1 cellular context compared by ENCODE assay signal in the genomic region with DNA sequence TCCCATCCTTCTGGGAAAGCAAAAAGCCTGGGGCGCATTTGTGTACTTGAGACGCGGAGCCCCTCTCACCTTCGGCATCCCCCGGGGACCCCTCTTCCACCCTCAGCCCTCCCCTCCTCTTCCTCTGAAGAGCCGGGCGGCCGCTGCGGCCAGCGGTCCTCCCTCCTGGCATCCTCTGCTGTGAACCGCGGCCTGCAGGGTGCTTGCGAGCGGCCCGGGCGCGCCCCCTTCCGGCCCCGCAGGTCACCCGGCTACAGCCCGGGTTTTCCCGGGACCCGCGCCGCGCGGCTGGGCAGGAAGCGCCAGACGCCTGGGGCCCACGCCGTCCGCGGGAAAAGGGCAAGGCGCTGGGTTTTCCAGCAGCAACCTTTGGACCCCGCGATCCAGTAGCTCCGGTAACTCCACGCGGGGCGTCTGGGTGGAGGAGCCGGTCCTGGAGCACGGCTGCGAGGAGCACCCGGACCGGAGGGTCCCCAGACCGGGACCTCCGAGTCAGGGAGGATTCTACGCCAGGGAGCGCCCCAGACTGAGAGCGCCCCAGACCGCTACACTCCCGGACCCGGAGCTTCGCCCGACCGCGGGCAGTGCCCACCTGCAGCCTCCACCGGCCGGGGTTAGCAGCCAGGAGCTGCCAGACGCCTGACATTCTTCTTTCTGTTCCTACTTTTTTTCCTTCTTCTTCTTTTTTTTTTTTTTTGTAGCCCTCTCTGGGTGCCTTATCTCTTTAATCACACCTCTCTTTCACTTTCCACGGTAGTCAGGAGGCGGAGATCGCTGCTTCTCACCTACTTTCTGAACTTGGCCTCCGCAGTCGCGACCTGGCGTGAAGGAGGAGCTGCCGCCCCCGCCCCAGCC.
TF ChIP-seq lines count a peak whose summit lies in the region.

A gene with protein sequence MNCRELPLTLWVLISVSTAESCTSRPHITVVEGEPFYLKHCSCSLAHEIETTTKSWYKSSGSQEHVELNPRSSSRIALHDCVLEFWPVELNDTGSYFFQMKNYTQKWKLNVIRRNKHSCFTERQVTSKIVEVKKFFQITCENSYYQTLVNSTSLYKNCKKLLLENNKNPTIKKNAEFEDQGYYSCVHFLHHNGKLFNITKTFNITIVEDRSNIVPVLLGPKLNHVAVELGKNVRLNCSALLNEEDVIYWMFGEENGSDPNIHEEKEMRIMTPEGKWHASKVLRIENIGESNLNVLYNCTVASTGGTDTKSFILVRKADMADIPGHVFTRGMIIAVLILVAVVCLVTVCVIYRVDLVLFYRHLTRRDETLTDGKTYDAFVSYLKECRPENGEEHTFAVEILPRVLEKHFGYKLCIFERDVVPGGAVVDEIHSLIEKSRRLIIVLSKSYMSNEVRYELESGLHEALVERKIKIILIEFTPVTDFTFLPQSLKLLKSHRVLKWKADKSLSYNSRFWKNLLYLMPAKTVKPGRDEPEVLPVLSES (plus strand): TSS at position 271 of the 855 bp plus-strand sequence. CDS start 6,865 bp downstream, outside the sequence.

TF ChIP-seq in GM12878, 131 proteins besides CTCF, POLR2A, EP300 and RAD21 (continued from another document):
- TF ChIP-seq ZNF24 (IDR thresholded peaks at IDR 0.05), result peak; percentile 59; the same call in 1 of the 2 replicates
- TF ChIP-seq, protein P1, sequence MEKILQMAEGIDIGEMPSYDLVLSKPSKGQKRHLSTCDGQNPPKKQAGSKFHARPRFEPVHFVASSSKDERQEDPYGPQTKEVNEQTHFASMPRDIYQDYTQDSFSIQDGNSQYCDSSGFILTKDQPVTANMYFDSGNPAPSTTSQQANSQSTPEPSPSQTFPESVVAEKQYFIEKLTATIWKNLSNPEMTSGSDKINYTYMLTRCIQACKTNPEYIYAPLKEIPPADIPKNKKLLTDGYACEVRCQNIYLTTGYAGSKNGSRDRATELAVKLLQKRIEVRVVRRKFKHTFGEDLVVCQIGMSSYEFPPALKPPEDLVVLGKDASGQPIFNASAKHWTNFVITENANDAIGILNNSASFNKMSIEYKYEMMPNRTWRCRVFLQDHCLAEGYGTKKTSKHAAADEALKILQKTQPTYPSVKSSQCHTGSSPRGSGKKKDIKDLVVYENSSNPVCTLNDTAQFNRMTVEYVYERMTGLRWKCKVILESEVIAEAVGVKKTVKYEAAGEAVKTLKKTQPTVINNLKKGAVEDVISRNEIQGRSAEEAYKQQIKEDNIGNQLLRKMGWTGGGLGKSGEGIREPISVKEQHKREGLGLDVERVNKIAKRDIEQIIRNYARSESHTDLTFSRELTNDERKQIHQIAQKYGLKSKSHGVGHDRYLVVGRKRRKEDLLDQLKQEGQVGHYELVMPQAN (conservative IDR thresholded peaks at IDR 0.05), result 0 out of 2 replicates have a peak, but pooled peaks have one; percentile 48
- peak; percentile 90; the same call in 1 of the 2 replicates for TF ChIP-seq RB1 (IDR thresholded peaks at IDR 0.05; ENCODE audit: borderline replicate concordance)
- TF ChIP-seq RCOR1 (conservative IDR thresholded peaks at IDR 0.05; ENCODE audit: low read depth, low read length), result no peak; the same call in 1 of the 2 replicates
- 0 out of 2 replicates have a peak, but pooled peaks have one; percentile 66 for TF ChIP-seq ZSCAN29 (IDR thresholded peaks at IDR 0.05)
- TF ChIP-seq, protein P2, sequence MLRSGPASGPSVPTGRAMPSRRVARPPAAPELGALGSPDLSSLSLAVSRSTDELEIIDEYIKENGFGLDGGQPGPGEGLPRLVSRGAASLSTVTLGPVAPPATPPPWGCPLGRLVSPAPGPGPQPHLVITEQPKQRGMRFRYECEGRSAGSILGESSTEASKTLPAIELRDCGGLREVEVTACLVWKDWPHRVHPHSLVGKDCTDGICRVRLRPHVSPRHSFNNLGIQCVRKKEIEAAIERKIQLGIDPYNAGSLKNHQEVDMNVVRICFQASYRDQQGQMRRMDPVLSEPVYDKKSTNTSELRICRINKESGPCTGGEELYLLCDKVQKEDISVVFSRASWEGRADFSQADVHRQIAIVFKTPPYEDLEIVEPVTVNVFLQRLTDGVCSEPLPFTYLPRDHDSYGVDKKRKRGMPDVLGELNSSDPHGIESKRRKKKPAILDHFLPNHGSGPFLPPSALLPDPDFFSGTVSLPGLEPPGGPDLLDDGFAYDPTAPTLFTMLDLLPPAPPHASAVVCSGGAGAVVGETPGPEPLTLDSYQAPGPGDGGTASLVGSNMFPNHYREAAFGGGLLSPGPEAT (IDR thresholded peaks at IDR 0.05; ENCODE audit: low read depth), result peak; percentile 66
- no peak for TF ChIP-seq ZNF622 (IDR thresholded peaks at IDR 0.05)
- peak; percentile 97 for TF ChIP-seq GATAD2B (conservative IDR thresholded peaks at IDR 0.05; ENCODE audit: low read depth)
- TF ChIP-seq, protein P3, sequence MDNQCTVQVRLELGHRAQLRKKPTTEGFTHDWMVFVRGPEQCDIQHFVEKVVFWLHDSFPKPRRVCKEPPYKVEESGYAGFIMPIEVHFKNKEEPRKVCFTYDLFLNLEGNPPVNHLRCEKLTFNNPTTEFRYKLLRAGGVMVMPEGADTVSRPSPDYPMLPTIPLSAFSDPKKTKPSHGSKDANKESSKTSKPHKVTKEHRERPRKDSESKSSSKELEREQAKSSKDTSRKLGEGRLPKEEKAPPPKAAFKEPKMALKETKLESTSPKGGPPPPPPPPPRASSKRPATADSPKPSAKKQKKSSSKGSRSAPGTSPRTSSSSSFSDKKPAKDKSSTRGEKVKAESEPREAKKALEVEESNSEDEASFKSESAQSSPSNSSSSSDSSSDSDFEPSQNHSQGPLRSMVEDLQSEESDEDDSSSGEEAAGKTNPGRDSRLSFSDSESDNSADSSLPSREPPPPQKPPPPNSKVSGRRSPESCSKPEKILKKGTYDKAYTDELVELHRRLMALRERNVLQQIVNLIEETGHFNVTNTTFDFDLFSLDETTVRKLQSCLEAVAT (IDR thresholded peaks at IDR 0.05), result 0 out of 2 replicates have a peak, but pooled peaks have one; percentile 31
- peak; percentile 94 for TF ChIP-seq NFXL1 (IDR thresholded peaks at IDR 0.05; ENCODE audit: borderline replicate concordance)
- TF ChIP-seq, protein P4, sequence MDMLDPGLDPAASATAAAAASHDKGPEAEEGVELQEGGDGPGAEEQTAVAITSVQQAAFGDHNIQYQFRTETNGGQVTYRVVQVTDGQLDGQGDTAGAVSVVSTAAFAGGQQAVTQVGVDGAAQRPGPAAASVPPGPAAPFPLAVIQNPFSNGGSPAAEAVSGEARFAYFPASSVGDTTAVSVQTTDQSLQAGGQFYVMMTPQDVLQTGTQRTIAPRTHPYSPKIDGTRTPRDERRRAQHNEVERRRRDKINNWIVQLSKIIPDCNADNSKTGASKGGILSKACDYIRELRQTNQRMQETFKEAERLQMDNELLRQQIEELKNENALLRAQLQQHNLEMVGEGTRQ (IDR thresholded peaks at IDR 0.05; ENCODE audit: borderline replicate concordance, low read depth, low read length), result no peak
- TF ChIP-seq, protein P5, sequence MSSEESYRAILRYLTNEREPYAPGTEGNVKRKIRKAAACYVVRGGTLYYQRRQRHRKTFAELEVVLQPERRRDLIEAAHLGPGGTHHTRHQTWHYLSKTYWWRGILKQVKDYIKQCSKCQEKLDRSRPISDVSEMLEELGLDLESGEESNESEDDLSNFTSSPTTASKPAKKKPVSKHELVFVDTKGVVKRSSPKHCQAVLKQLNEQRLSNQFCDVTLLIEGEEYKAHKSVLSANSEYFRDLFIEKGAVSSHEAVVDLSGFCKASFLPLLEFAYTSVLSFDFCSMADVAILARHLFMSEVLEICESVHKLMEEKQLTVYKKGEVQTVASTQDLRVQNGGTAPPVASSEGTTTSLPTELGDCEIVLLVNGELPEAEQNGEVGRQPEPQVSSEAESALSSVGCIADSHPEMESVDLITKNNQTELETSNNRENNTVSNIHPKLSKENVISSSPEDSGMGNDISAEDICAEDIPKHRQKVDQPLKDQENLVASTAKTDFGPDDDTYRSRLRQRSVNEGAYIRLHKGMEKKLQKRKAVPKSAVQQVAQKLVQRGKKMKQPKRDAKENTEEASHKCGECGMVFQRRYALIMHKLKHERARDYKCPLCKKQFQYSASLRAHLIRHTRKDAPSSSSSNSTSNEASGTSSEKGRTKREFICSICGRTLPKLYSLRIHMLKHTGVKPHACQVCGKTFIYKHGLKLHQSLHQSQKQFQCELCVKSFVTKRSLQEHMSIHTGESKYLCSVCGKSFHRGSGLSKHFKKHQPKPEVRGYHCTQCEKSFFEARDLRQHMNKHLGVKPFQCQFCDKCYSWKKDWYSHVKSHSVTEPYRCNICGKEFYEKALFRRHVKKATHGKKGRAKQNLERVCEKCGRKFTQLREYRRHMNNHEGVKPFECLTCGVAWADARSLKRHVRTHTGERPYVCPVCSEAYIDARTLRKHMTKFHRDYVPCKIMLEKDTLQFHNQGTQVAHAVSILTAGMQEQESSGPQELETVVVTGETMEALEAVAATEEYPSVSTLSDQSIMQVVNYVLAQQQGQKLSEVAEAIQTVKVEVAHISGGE (CRISPR knock-in tag; IDR thresholded peaks at IDR 0.05), result no peak
